Comparison of ENCODE assay signal across 18 cellular contexts in genomic region chr13:108923386-108924061, GRCh38.
"Had no signal": no experiment of that assay in that cellular context is flagged by ENCODE, and none has a peak within 500 bp of the region (broad histone marks: within the 10 kb centered on the region; RNA-seq: fewer than 3 reads in every experiment).

No MANE protein-coding gene starts in this region.

- ATAC-seq: esophagus mucosa, heart left ventricle, left colon, left ventricle myocardium superior, psoas muscle, sciatic nerve had no signal

- H3K27ac ChIP-seq: heart left ventricle, parathyroid adenoma, psoas muscle had no signal

- H3K4me3 ChIP-seq: heart left ventricle, lung, psoas muscle had no signal

- H2AFZ ChIP-seq: parathyroid adenoma had no signal

- H3K4me1 ChIP-seq: heart left ventricle, parathyroid adenoma, psoas muscle had no signal

- DNase-seq: cortex of kidney; effector memory CD4-positive, alpha-beta T cell; heart left ventricle; hippocampal formation; left colon; left ventricle myocardium superior; naive B cell; psoas muscle; retina; stimulated activated CD4-positive, alpha-beta T cell treated with anti-CD3 and anti-CD28 coated beads, Interleukin-2, amount 100 ng/mL, for 24 hours; stimulated activated naive CD4-positive, alpha-beta T cell treated with Interleukin-2 at 50 U/mL for 16 hours had no signal

- H3K36me3 ChIP-seq: heart left ventricle had no signal

- H3K27me3 ChIP-seq: heart left ventricle had no signal

- H3K9ac ChIP-seq: parathyroid adenoma had no signal

- FAIRE-seq: endometrium, frontal cortex, urothelium cell line had no signal

- H3K9me3 ChIP-seq: heart left ventricle, psoas muscle had no signal
